Comparison of ENCODE assay signal across 13 cellular contexts in the genomic region with DNA sequence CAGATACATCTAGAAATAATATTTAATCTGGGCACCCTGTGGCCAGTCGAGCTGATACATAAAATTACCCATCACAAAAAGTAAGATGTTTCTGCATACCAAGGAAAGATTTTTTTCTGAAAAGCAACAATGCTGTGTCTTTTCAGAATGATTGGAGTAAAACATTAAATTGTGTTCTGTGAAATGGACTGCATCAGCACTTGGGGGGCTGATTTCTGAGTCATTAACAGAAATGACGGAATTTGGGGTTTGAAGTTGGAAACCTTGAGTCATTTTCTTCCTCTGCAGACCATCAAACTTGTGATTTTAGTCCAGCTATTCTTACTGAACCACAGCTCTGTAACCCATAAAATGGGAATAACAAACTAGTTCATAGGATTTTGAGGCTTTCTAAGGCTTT.
"Had no signal": no experiment of that assay in that cellular context is flagged by ENCODE, and none has a peak within 500 bp of the region (broad histone marks: within the 10 kb centered on the region; RNA-seq: fewer than 3 reads in every experiment).

No MANE protein-coding gene starts in this region.

- ATAC-seq: activated CD8-positive, alpha-beta T cell treated with anti-CD3 and anti-CD28 coated beads, Interleukin-2, amount 10 ng/mL, durations not matched to agents 7 days and 5 days; activated T-cell treated with anti-CD3 and anti-CD28 coated beads, Interleukin-2, amount 50 U/mL, for 72 hours; effector memory CD8-positive, alpha-beta T cell; heart right ventricle; left lobe of liver; stimulated activated effector memory CD8-positive, alpha-beta T cell treated with anti-CD3 and anti-CD28 coated beads, Interleukin-12 subunit alpha, Interleukin-12 subunit beta, amount 100 ng/mL, for 72 hours; T-helper 17 cell had no signal

- DNase-seq: activated CD4-positive, alpha-beta T cell treated with anti-CD3 and anti-CD28 coated beads for 4 hours; activated CD8-positive, alpha-beta memory T cell treated with anti-CD3 and anti-CD28 coated beads, Interleukin-2, amount 50 U/mL, for 48 hours; activated CD8-positive, alpha-beta T cell treated with anti-CD3 and anti-CD28 coated beads, Interleukin-2, amount 10 ng/mL, durations not matched to agents 7 days and 5 days; activated naive CD8-positive, alpha-beta T cell treated with anti-CD3 and anti-CD28 coated beads, Interleukin-2, amount 10 ng/mL, durations not matched to agents 7 days and 5 days; activated T-cell treated with anti-CD3 and anti-CD28 coated beads, Interleukin-2, amount 50 U/mL, for 72 hours; effector memory CD8-positive, alpha-beta T cell; heart right ventricle; pancreas; stimulated activated CD4-positive, alpha-beta T cell treated with anti-CD3 and anti-CD28 coated beads, Interleukin-12 subunit alpha, Interleukin-12 subunit beta, amount 100 ng/mL, for 4 hours; T-helper 17 cell; thyroid gland had no signal

- H3K36me3 ChIP-seq: heart right ventricle, pancreas, thyroid gland had no signal

- H3K4me1 ChIP-seq: heart right ventricle, pancreas, thyroid gland had no signal

- H3K27ac ChIP-seq: heart right ventricle, pancreas, thyroid gland had no signal

- H3K27me3 ChIP-seq: heart right ventricle, pancreas, thyroid gland had no signal

- H3K9me3 ChIP-seq: heart right ventricle, pancreas, thyroid gland had no signal

- H3K4me3 ChIP-seq: heart right ventricle, pancreas, thyroid gland had no signal
